Comparison of ENCODE assay signal across 28 cellular contexts in the genomic region with DNA sequence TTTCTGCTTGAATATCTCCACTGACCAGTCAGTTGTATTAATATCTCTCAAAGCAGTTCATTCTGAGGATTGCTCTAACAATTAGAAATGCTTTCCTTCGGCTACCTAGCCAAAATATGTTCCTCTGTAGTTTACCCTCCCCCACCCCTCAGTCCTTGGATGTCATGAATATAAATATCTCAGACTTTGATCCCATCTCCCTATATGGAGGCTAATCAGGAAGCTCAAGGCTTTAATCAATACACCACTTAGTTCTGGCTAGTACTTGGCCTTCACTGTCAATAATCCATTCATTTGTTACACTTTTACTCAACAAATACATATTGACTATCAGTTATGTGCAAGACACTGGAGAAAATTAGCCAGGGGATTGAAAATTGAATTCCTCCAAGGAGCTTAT.
"Had no signal": no experiment of that assay in that cellular context is flagged by ENCODE, and none has a peak within 500 bp of the region (broad histone marks: within the 10 kb centered on the region; RNA-seq: fewer than 3 reads in every experiment).

No MANE protein-coding gene starts in this region.

- H3K4me3 ChIP-seq: heart right ventricle, hepatocyte, lower lobe of right lung, neural progenitor cell, right atrium auricular region, stomach, testis, thyroid gland, transverse colon, upper lobe of left lung, vagina had no signal

- H3K9me3 ChIP-seq: heart right ventricle, lower lobe of right lung, neutrophil, right atrium auricular region, stomach, testis, thyroid gland, transverse colon, upper lobe of left lung, vagina had no signal

- H3K36me3 ChIP-seq: neural progenitor cell, neutrophil, stomach, thyroid gland, transverse colon, vagina had no signal

- H3K27me3 ChIP-seq: heart right ventricle, hepatocyte, neural progenitor cell, neutrophil, right atrium auricular region, stomach, testis, thyroid gland, transverse colon, upper lobe of left lung, vagina had no signal

- H3K4me1 ChIP-seq: parathyroid adenoma had no signal

- DNase-seq: heart right ventricle; islet precursor cell; lower lobe of right lung; mammary epithelial cell; mesenchymal stem cell; naive B cell; natural killer cell; nephron progenitor cell; occipital lobe; stimulated activated CD4-positive, alpha-beta T cell treated with anti-CD3 and anti-CD28 coated beads, Interleukin-12 subunit alpha, Interleukin-12 subunit beta, amount 100 ng/mL, for 4 hours; stimulated activated CD4-positive, alpha-beta T cell treated with anti-CD3 and anti-CD28 coated beads, Interleukin-15, amount 100 ng/mL, for 24 hours; stimulated activated CD4-positive, alpha-beta T cell treated with anti-CD3 and anti-CD28 coated beads, Interleukin-2, amount 100 ng/mL, for 24 hours; stimulated activated CD4-positive, alpha-beta T cell treated with anti-CD3 and anti-CD28 coated beads, Interleukin-4, amount 100 ng/mL, for 1 hour; stimulated activated naive B cell treated with anti-CD40 and anti-IgM and Interleukin-4, amounts not matched to agents 10 μg/mL and 1 μg/mL and 100 μg/mL, for 72 hours; stimulated activated naive CD8-positive, alpha-beta T cell treated with anti-CD3 and anti-CD28 coated beads, Interleukin-15, Interleukin-2, amounts not matched to agents 100 U/mL and 50 U/mL, for 24 hours; stomach; testis; thyroid gland; transverse colon; upper lobe of left lung had no signal

- H3K27ac ChIP-seq: hepatocyte, lower lobe of right lung, neural progenitor cell, neutrophil, parathyroid adenoma, right atrium auricular region, stomach, testis, thyroid gland, transverse colon, upper lobe of left lung, vagina had no signal

- ATAC-seq: heart right ventricle; left lobe of liver; lower lobe of right lung; natural killer cell; sciatic nerve; stimulated activated naive B cell treated with anti-CD40 and anti-IgM and Interleukin-4, amounts not matched to agents 10 μg/mL and 1 μg/mL and 100 μg/mL, for 72 hours; stimulated activated naive CD8-positive, alpha-beta T cell treated with anti-CD3 and anti-CD28 coated beads, Interleukin-15, Interleukin-2, amounts not matched to agents 100 U/mL and 50 U/mL, for 24 hours had no signal
